1 cellular context compared by ENCODE assay signal in the genomic region with DNA sequence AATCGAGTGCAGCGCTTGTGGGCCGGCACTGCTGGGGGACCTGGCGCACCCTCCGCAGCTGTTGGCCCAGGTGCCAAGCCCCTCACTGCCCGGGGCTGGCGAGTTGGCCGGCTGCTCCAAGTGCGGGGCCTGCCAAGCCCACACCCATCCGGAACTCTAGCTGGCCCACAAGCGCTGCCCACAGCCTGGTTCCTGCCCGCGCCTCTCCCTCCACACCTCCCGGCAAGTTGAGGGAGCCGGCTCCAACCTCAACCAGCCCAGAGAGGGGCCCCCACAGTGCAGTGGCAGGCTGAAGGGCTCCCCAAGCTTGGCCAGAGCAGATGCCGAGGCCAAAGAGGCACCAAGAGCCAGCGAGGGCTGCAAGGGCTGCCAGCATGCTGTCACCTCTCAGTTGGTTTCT.
TF ChIP-seq lines count a peak whose summit lies in the region.

No MANE protein-coding gene starts in this region.

TF ChIP-seq in HepG2, 621 proteins besides CTCF, POLR2A, EP300 and RAD21 (continued from another document):
- TF ChIP-seq, protein P1, sequence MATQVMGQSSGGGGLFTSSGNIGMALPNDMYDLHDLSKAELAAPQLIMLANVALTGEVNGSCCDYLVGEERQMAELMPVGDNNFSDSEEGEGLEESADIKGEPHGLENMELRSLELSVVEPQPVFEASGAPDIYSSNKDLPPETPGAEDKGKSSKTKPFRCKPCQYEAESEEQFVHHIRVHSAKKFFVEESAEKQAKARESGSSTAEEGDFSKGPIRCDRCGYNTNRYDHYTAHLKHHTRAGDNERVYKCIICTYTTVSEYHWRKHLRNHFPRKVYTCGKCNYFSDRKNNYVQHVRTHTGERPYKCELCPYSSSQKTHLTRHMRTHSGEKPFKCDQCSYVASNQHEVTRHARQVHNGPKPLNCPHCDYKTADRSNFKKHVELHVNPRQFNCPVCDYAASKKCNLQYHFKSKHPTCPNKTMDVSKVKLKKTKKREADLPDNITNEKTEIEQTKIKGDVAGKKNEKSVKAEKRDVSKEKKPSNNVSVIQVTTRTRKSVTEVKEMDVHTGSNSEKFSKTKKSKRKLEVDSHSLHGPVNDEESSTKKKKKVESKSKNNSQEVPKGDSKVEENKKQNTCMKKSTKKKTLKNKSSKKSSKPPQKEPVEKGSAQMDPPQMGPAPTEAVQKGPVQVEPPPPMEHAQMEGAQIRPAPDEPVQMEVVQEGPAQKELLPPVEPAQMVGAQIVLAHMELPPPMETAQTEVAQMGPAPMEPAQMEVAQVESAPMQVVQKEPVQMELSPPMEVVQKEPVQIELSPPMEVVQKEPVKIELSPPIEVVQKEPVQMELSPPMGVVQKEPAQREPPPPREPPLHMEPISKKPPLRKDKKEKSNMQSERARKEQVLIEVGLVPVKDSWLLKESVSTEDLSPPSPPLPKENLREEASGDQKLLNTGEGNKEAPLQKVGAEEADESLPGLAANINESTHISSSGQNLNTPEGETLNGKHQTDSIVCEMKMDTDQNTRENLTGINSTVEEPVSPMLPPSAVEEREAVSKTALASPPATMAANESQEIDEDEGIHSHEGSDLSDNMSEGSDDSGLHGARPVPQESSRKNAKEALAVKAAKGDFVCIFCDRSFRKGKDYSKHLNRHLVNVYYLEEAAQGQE (IDR thresholded peaks at IDR 0.05; ENCODE audit: borderline replicate concordance in 1 of 2, low read depth in 1 of 2, low read length in 2 of 2): no peak
- no peak for TF ChIP-seq CENPT (CRISPR knock-in tag; IDR thresholded peaks at IDR 0.05; ENCODE audit: low read depth)
TF ChIP-seq in HepG2: peak in this region for 0.
